Comparison of ENCODE assay signal across 17 cellular contexts in genomic region chr11:34276465-34276864, GRCh38.
DNase-seq lines count a peak whose midpoint lies in the region; ATAC-seq and TF ChIP-seq lines count a peak whose summit lies in the region.
"Had no signal": no experiment of that assay in that cellular context is flagged by ENCODE, and none has a peak within 500 bp of the region (broad histone marks: within the 10 kb centered on the region; RNA-seq: fewer than 3 reads in every experiment).

No MANE protein-coding gene starts in this region.

- H3K9ac ChIP-seq in SK-N-SH (no peak overlapping the region), adipocyte (ENCODE audit: low read length) (no peak overlapping the region), smooth muscle cell (ENCODE audit: low read depth) (no peak overlapping the region)
- H3K9ac ChIP-seq: GM23248 had no signal

- no peak overlapping the region for H3K4me2 ChIP-seq in SK-N-SH
- no peak overlapping the region for H3K4me2 ChIP-seq in smooth muscle cell

- 0 out of 4 replicates have a peak, but pooled peaks of 1 of the 2 experiments have one; percentile 23 for TF ChIP-seq EP300 in SK-N-SH (IDR thresholded peaks at IDR 0.05; ENCODE audit: borderline replicate concordance in 1 of 2, low read depth in 1 of 2, low read length in 1 of 2)

- H4K20me1 ChIP-seq in SK-N-SH (ENCODE audit: insufficient read depth) (no peaks in the 10 kb centered on the region), smooth muscle cell (ENCODE audit: low read depth) (peaks cover 21% of the 10 kb centered on the region)

- no peaks in the 10 kb centered on the region for H3K9me2 ChIP-seq in SK-N-SH

- WGBS in SK-N-SH (ENCODE audit: low lambda C conversion rate): 69% methylated on average over 6 of the region's 6 CpGs
- 94% methylated on average over 6 of the region's 6 CpGs for WGBS in smooth muscle cell (ENCODE audit: low lambda C conversion rate)

- TF ChIP-seq CTCF in SK-N-SH (IDR thresholded peaks at IDR 0.05) (no peak), smooth muscle cell (IDR thresholded peaks at IDR 0.05; ENCODE audit: borderline replicate concordance, insufficient read depth, poor library complexity, severe bottlenecking) (no peak)

- H3K4me1 ChIP-seq in SK-N-SH (ENCODE audit: control insufficient read depth in 1 of 2, insufficient read depth in 2 of 2, low read depth in 1 of 2, low read length in 1 of 2) (peaks cover 21 to 44% of the 10 kb centered on the region in 2 experiments), adipocyte (ENCODE audit: control insufficient read depth, insufficient read depth, low read length) (peaks cover 15% of the 10 kb centered on the region), smooth muscle cell (ENCODE audit: low read depth) (no peaks in the 10 kb centered on the region)
- H3K4me1 ChIP-seq: Caco-2, HAP-1 had no signal

- peaks cover 5% of the 10 kb centered on the region for H3F3A ChIP-seq in SK-N-SH (replicated peaks; ENCODE audit: insufficient read depth)
- peaks cover 8% of the 10 kb centered on the region for H3F3A ChIP-seq in smooth muscle cell (ENCODE audit: low read depth)

- POLR2A ChIA-PET in SK-N-SH (lab: Yijun Ruan, JAX): no interaction called here

- DNase-seq in SK-N-SH: no peak
- peak; percentile 24 for DNase-seq in adipocyte (ENCODE audit: low read depth)
- no peak for DNase-seq in smooth muscle cell (lab: John Stamatoyannopoulos, UW; ENCODE audit: unreplicated experiment)
- DNase-seq in DMS153 (lab: John Stamatoyannopoulos, UW): no peak
- DNase-seq: AML-193; Caco-2; CD4-positive, alpha-beta T cell; DMS79 treated with DMSO at 0.1 percent for 48 hours; GF-D8; GM23248 had no signal

- H3K4me3 ChIP-seq in SK-N-SH (ENCODE audit: low read depth in 2 of 2, low read length in 1 of 2) (no peak overlapping the region), adipocyte (ENCODE audit: low read length) (no peak overlapping the region), smooth muscle cell (no peak overlapping the region)
- H3K4me3 ChIP-seq: A549, GM23248, HAP-1 had no signal

- H3K36me3 ChIP-seq in SK-N-SH (replicated peaks in 1 of 2; ENCODE audit: control insufficient read depth in 1 of 2, insufficient read depth in 2 of 2, low read length in 1 of 2) (no peaks in the 10 kb centered on the region), adipocyte (ENCODE audit: control insufficient read depth, insufficient read depth, low read length, severe bottlenecking) (no peaks in the 10 kb centered on the region), smooth muscle cell (ENCODE audit: low read depth) (no peaks in the 10 kb centered on the region)
- H3K36me3 ChIP-seq: HAP-1 had no signal

- H3K27ac ChIP-seq in SK-N-SH (ENCODE audit: low read depth in 2 of 2, low read length in 1 of 2): no peak overlapping the region; a peak in 1 of 4 replicates
- peak overlapping the region; percentile 80 for H3K27ac ChIP-seq in smooth muscle cell (ENCODE audit: low read depth)
- H3K27ac ChIP-seq: GM23248 had no signal

- H3K9me3 ChIP-seq in SK-N-SH (no peaks in the 10 kb centered on the region), adipocyte (ENCODE audit: control insufficient read depth, low read length) (no peaks in the 10 kb centered on the region), smooth muscle cell (replicated peaks; ENCODE audit: low read depth) (no peaks in the 10 kb centered on the region)
- H3K9me3 ChIP-seq: A549, Caco-2, HAP-1 had no signal

- TF ChIP-seq RAD21 in SK-N-SH (IDR thresholded peaks at IDR 0.05; ENCODE audit: low read length): no peak

- H3K79me2 ChIP-seq in SK-N-SH (ENCODE audit: insufficient read depth) (no peaks in the 10 kb centered on the region), smooth muscle cell (ENCODE audit: low read depth) (no peaks in the 10 kb centered on the region)

- H2AFZ ChIP-seq in SK-N-SH (ENCODE audit: low read depth) (no peak overlapping the region), smooth muscle cell (ENCODE audit: low read depth) (no peak overlapping the region)
- H2AFZ ChIP-seq: GM23248 had no signal

- ATAC-seq in SK-N-SH treated with all-trans-retinoic acid at 6 μM for 48 hours (no peak; the same call in 1 of the 3 replicates), HG03108 (IDR thresholded peaks at IDR 0.05; ENCODE audit: unreplicated experiment) (no peak), HG03457 (IDR thresholded peaks at IDR 0.05; ENCODE audit: unreplicated experiment) (no peak), GM19035 (IDR thresholded peaks at IDR 0.05; ENCODE audit: unreplicated experiment) (no peak)
- ATAC-seq: A549, HepG2 had no signal

- CTCF ChIA-PET in SK-N-SH (lab: Yijun Ruan, JAX): interaction anchor here (0.6 to 2.5 kb wide), 5 partner anchors 14 to 102 kb away, joined by 3 to 9 read pairs (median 7); partner anchors contain the start of gene ABTB2

- H3K27me3 ChIP-seq in SK-N-SH (ENCODE audit: insufficient read depth): no peaks in the 10 kb centered on the region
- H3K27me3 ChIP-seq in adipocyte (replicated peaks; ENCODE audit: control insufficient read depth, insufficient read depth, low read length): no peaks in the 10 kb centered on the region
- no peaks in the 10 kb centered on the region for H3K27me3 ChIP-seq in smooth muscle cell (ENCODE audit: low read depth)

TF ChIP-seq in SK-N-SH, 30 proteins besides CTCF, POLR2A, EP300 and RAD21:
- TF ChIP-seq MAX (IDR thresholded peaks at IDR 0.05; ENCODE audit: low read depth) (no peak), RCOR1 (IDR thresholded peaks at IDR 0.05; ENCODE audit: low read length) (peak; percentile 15; the same call in 1 of the 2 replicates), MXI1 (IDR thresholded peaks at IDR 0.05; ENCODE audit: low read depth, low read length) (no peak), PBX3 (IDR thresholded peaks at IDR 0.05) (peak; percentile 53), NFIC (IDR thresholded peaks at IDR 0.05; ENCODE audit: borderline replicate concordance) (no peak), RFX5 (IDR thresholded peaks at IDR 0.05; ENCODE audit: low read length) (no peak), TCF12 (IDR thresholded peaks at IDR 0.05) (peak; percentile 67), JUND (IDR thresholded peaks at IDR 0.05) (no peak), YY1 (IDR thresholded peaks at IDR 0.05; ENCODE audit: low read depth) (no peak)

TF ChIP-seq in SK-N-SH treated with all-trans-retinoic acid at 6 μM for 48 hours, 23 proteins besides CTCF, POLR2A, EP300 and RAD21:
- no peak for TF ChIP-seq TCF4 (CRISPR knock-in tag; IDR thresholded peaks at IDR 0.05; ENCODE audit: borderline replicate concordance)
- TF ChIP-seq POU6F1 (CRISPR knock-in tag; IDR thresholded peaks at IDR 0.05; ENCODE audit: borderline replicate concordance, low read depth): no peak
- no peak for TF ChIP-seq SNAI2 (CRISPR knock-in tag; IDR thresholded peaks at IDR 0.05)
- TF ChIP-seq ARNTL (CRISPR knock-in tag; IDR thresholded peaks at IDR 0.05; ENCODE audit: borderline replicate concordance, low read depth): no peak
- TF ChIP-seq RARB (CRISPR knock-in tag; IDR thresholded peaks at IDR 0.05): no peak
- TF ChIP-seq TSHZ2 (CRISPR knock-in tag; IDR thresholded peaks at IDR 0.05): no peak
